9 cellular contexts compared by ENCODE assay signal in genomic region chr20:41004561-41005360, GRCh38. TPM values are rescaled to one million over a fixed set of nuclear protein-coding genes. Genes with fewer than 3 reads are reported as not detected.
DNase-seq lines count a peak whose midpoint lies in the region; ATAC-seq and TF ChIP-seq lines count a peak whose summit lies in the region.
"Had no signal": no experiment of that assay in that cellular context is flagged by ENCODE, and none has a peak within 500 bp of the region (broad histone marks: within the 10 kb centered on the region; RNA-seq: fewer than 3 reads in every experiment).

No MANE protein-coding gene starts in this region.

- 93% methylated on average over 5 of the region's 8 CpGs for WGBS in esophagus muscularis mucosa
- 47 to 56% methylated on average over 8 of the region's 8 CpGs for WGBS in aorta, 2 donors

- DNase-seq in HCEC 1CT (peak; percentile 35), SHP77 (lab: John Stamatoyannopoulos, UW) (peak; percentile 27 to 35), esophagus muscularis mucosa (ENCODE audit: extremely low spot score) (no peak), gastrocnemius medialis (peak; percentile 70 to 74), aorta (no peak), NCI-H2196 treated with DMSO at 0.1 percent for 48 hours (lab: John Stamatoyannopoulos, UW; ENCODE audit: unreplicated experiment) (no peak)
- DNase-seq in activated CD4-positive, alpha-beta T cell treated with anti-CD3 and anti-CD28 coated beads, Interleukin-2, amount 10 ng/mL, durations not matched to agents 7 days and 5 days = no peak

- peaks cover 28 to 48% (median 37%) of the 10 kb centered on the region in 4 donors for H3K4me1 ChIP-seq in esophagus muscularis mucosa
- H3K4me1 ChIP-seq in gastrocnemius medialis = peaks cover 28 to 35% of the 10 kb centered on the region in 2 donors
- no peaks in the 10 kb centered on the region for H3K4me1 ChIP-seq in aorta (ENCODE audit: control insufficient read depth in 1 of 2, insufficient read depth in 2 of 2, low read length in 2 of 2)

- H3K27me3 ChIP-seq in esophagus muscularis mucosa (no peaks in the 10 kb centered on the region), gastrocnemius medialis (no peaks in the 10 kb centered on the region), aorta (ENCODE audit: control insufficient read depth in 1 of 2, insufficient read depth in 2 of 2, low read length in 1 of 2) (no peaks in the 10 kb centered on the region)

- TF ChIP-seq POLR2A in esophagus muscularis mucosa (IDR thresholded peaks at IDR 0.05; ENCODE audit: low read depth) (no peak), gastrocnemius medialis (IDR thresholded peaks at IDR 0.05) (no peak)

- H3K27me3 Mint-ChIP-seq in activated CD4-positive, alpha-beta T cell treated with anti-CD3 and anti-CD28 coated beads, Interleukin-2, amount 10 ng/mL, durations not matched to agents 7 days and 5 days = no peaks in the 10 kb centered on the region

- peaks cover 6% of the 10 kb centered on the region for H3K36me3 Mint-ChIP-seq in activated CD4-positive, alpha-beta T cell treated with anti-CD3 and anti-CD28 coated beads, Interleukin-2, amount 10 ng/mL, durations not matched to agents 7 days and 5 days (ENCODE audit: low read depth)

- H3K4me1 Mint-ChIP-seq in activated CD4-positive, alpha-beta T cell treated with anti-CD3 and anti-CD28 coated beads, Interleukin-2, amount 10 ng/mL, durations not matched to agents 7 days and 5 days = peaks cover 43% of the 10 kb centered on the region

- H3K4me3 ChIP-seq in esophagus muscularis mucosa (peak overlapping the region in 1 of 4 donors; percentile 20), gastrocnemius medialis (peak overlapping the region in 1 of 4 donors; percentile 7), aorta (ENCODE audit: low read length in 2 of 2) (no peak overlapping the region)

- no peaks in the 10 kb centered on the region for H3K36me3 ChIP-seq in esophagus muscularis mucosa
- H3K36me3 ChIP-seq in gastrocnemius medialis = no peaks in the 10 kb centered on the region
- no peaks in the 10 kb centered on the region for H3K36me3 ChIP-seq in aorta (ENCODE audit: control insufficient read depth in 1 of 2, insufficient read depth in 2 of 2, low read length in 1 of 2)

- H3K9me3 Mint-ChIP-seq in activated CD4-positive, alpha-beta T cell treated with anti-CD3 and anti-CD28 coated beads, Interleukin-2, amount 10 ng/mL, durations not matched to agents 7 days and 5 days = peaks cover 2% of the 10 kb centered on the region

- TF ChIP-seq CTCF in esophagus muscularis mucosa (IDR thresholded peaks at IDR 0.05) (no peak), gastrocnemius medialis (IDR thresholded peaks at IDR 0.05 in 4 of 5, conservative IDR thresholded peaks at IDR 0.05 in 1 of 5) (no peak)

- peak overlapping the region; percentile 40 to 73 (median 71) for H3K27ac ChIP-seq in esophagus muscularis mucosa (replicated peaks in 1 of 4)
- H3K27ac ChIP-seq in gastrocnemius medialis = peak overlapping the region; percentile 69 to 78 (median 74)
- peak overlapping the region in 1 of 2 donors; percentile 33 for H3K27ac ChIP-seq in aorta (ENCODE audit: low read depth in 1 of 2, low read length in 2 of 2)

- CTCF ChIA-PET in activated CD4-positive, alpha-beta T cell treated with anti-CD3 and anti-CD28 coated beads, Interleukin-2, amount 10 ng/mL, durations not matched to agents 7 days and 5 days (lab: Charles Lee) = interaction anchor here (0.6 to 2.7 kb wide), 5 partner anchors 9 to 426 kb away, joined by 3 to 17 read pairs (median 4); no protein-coding TSS in a partner anchor

- no peak overlapping the region for H3K27ac Mint-ChIP-seq in activated CD4-positive, alpha-beta T cell treated with anti-CD3 and anti-CD28 coated beads, Interleukin-2, amount 10 ng/mL, durations not matched to agents 7 days and 5 days

- H3K4me3 Mint-ChIP-seq in activated CD4-positive, alpha-beta T cell treated with anti-CD3 and anti-CD28 coated beads, Interleukin-2, amount 10 ng/mL, durations not matched to agents 7 days and 5 days = no peak overlapping the region
- H3K4me3 Mint-ChIP-seq: neural crest cell had no signal

- H3K9me3 ChIP-seq in esophagus muscularis mucosa (no peaks in the 10 kb centered on the region), gastrocnemius medialis (peaks cover 0 to 11% (median 5%) of the 10 kb centered on the region in 3 donors), aorta (ENCODE audit: control insufficient read depth, low read length) (no peaks in the 10 kb centered on the region)

- POLR2A ChIA-PET in activated CD4-positive, alpha-beta T cell treated with anti-CD3 and anti-CD28 coated beads, Interleukin-2, amount 10 ng/mL, durations not matched to agents 7 days and 5 days (lab: Charles Lee) = no interaction called here

- intact Hi-C loops in esophagus muscularis mucosa (cut with DNase I) = no loop called here
- intact Hi-C loops in gastrocnemius medialis (cut with DNase I; ENCODE audit: low total_unique reads) = loop anchor here (2.0 kb wide), 1 partner anchor 24 kb away; the partner anchor contains the start of gene TOP1
- intact Hi-C loops in aorta (cut with DNase I) = no loop called here

- in situ Hi-C loops in gastrocnemius medialis (cut with MboI; ENCODE audit: low sequenced_read_pairs in 4 of 4) = no loop called here

- TF ChIP-seq EP300 in esophagus muscularis mucosa (IDR thresholded peaks at IDR 0.05) = no peak

- peak; percentile 79 to 84 for ATAC-seq in gastrocnemius medialis
- ATAC-seq in aorta (ENCODE audit: low FRiP score) = no peak
- no peak for ATAC-seq in GM21526 (IDR thresholded peaks at IDR 0.05; ENCODE audit: low FRiP score, unreplicated experiment)

RNA-seq across cellular contexts. Expression of gene TOP1, which starts 23.9 kb away (rescaled TPM):
- total RNA-seq in esophagus muscularis mucosa (10 to 100 TPM; 20.2 to 28.5 (median 23.0) TPM), gastrocnemius medialis (10 to 100 TPM in 3 of 4 donors, 1 to 10 TPM in 1; 9.4 to 13.6 (median 12.2) TPM), aorta (10 to 100 TPM; 30.1 to 32.4 TPM)
- 10 to 100 TPM; 15.6 to 18.2 TPM for polyA plus RNA-seq in aorta
- 10 to 100 TPM; 66.7 to 76.9 TPM for total RNA-seq in activated CD4-positive, alpha-beta T cell treated with anti-CD3 and anti-CD28 coated beads, Interleukin-2, amount 10 ng/mL, durations not matched to agents 7 days and 5 days

Comparison
In these comparisons a context has a peak if more than half of its experiments do, and no peak if none do; other contexts are left out.
1. DNase-seq: peak in HCEC 1CT (single experiment), SHP77 (2 of 2) and gastrocnemius medialis (2 of 2); none in esophagus muscularis mucosa (single experiment), aorta (0 of 2), NCI-H2196 treated with DMSO at 0.1 percent for 48 hours (single experiment) and activated CD4-positive, alpha-beta T cell treated with anti-CD3 and anti-CD28 coated beads, Interleukin-2, amount 10 ng/mL, durations not matched to agents 7 days and 5 days (single experiment).
2. ATAC-seq: peak in gastrocnemius medialis (2 of 2); none in aorta (single experiment) and GM21526 (single experiment).